In the genomic region with DNA sequence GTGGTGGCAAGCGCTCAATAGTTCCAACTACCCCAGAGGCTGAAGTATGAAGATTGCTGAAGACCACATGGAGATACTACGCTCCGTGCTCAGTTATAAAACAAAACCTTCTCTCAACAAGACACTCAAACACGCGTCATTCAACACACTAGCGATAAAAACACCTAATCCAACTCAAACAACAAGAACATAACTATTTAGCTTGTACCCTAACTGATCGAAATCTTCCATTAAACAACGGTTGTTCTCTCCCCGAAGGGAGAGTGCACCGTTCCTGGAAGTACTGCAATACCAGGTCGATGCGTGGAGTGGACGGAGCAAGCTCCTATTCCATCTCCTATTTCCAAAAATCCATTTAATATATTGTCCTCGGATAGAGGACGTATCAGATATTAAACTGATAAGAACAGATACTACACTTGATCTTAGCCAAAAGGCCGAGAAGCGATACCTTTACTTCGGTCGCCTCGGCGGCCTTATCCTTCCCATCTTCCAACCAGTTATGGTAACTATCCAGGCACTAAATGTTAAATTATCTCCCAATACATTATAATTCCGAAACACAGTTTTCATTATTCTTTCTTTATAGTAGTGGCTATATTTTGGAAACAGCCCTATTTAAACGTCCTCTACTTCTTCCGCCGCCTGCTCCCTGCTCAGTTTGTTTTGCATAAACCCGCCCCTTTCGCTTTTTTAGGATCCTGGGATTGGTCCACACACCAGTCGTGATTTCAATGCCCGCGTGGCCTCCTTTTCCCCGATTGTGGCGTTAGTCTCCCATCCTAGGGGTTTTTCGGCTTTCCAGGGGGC, we compare ENCODE assay signal across 8 cellular contexts. TPM values are rescaled to one million over a fixed set of nuclear protein-coding genes. Genes with fewer than 3 reads are reported as not detected.
A peak's percentile ranks its signal among the peaks of the same experiment; 100 is the strongest.
DNase-seq lines count a peak whose midpoint lies in the region; ATAC-seq and TF ChIP-seq lines count a peak whose summit lies in the region.

No MANE protein-coding gene starts in this region.

- H3K36me3 ChIP-seq in HUES6 (ENCODE audit: control insufficient read depth, insufficient read depth, low read length) (peaks cover 10% of the 10 kb centered on the region), OCI-LY1 (ENCODE audit: insufficient read depth, low read length) (peaks cover 12% of the 10 kb centered on the region), esophagus (ENCODE audit: control insufficient read depth in 2 of 2, insufficient read depth in 2 of 2, low read length in 1 of 2) (no peaks in the 10 kb centered on the region), mucosa of rectum (ENCODE audit: control insufficient read depth in 2 of 2, insufficient read depth in 2 of 2, low read length in 2 of 2) (peaks cover 0 to 8% of the 10 kb centered on the region in 2 donors)

- H3K9me3 ChIP-seq in HUES6 (ENCODE audit: control insufficient read depth, insufficient read depth, low read depth, low read length) (no peaks in the 10 kb centered on the region), OCI-LY1 (ENCODE audit: low read length) (no peaks in the 10 kb centered on the region), esophagus (ENCODE audit: control insufficient read depth in 2 of 2, insufficient read depth in 1 of 2, low read depth in 1 of 2, low read length in 1 of 2) (no peaks in the 10 kb centered on the region), mucosa of rectum (ENCODE audit: control insufficient read depth in 2 of 2, low read length in 2 of 2) (no peaks in the 10 kb centered on the region)

- H3K9me2 ChIP-seq in OCI-LY1 (ENCODE audit: low read depth, low read length) = no peaks in the 10 kb centered on the region

- no peak overlapping the region for H2AFZ ChIP-seq in OCI-LY1 (ENCODE audit: low read length)

- H3K27ac ChIP-seq in HUES6 (ENCODE audit: low read depth, low read length) = peak overlapping the region; percentile 99
- peak overlapping the region; percentile 95 for H3K27ac ChIP-seq in OCI-LY1 (ENCODE audit: low read depth, low read length, poor library complexity, severe bottlenecking)
- H3K27ac ChIP-seq in esophagus (ENCODE audit: low read depth in 2 of 2, low read length in 1 of 2) = peak overlapping the region; percentile 99
- peak overlapping the region; percentile 99 for H3K27ac ChIP-seq in mucosa of rectum (ENCODE audit: low read depth in 2 of 2, low read length in 2 of 2)

- H3K4me3 ChIP-seq in HUES6 (ENCODE audit: low read depth, low read length) = peak overlapping the region; percentile 55
- H3K4me3 ChIP-seq in OCI-LY1 (ENCODE audit: low read depth, low read length, poor library complexity, severe bottlenecking) = peak overlapping the region; percentile 81
- H3K4me3 ChIP-seq in esophagus (ENCODE audit: low read depth in 1 of 2, low read length in 2 of 2) = peak overlapping the region; percentile 54 to 97
- H3K4me3 ChIP-seq in mucosa of rectum (ENCODE audit: low read length in 2 of 2) = peak overlapping the region; percentile 85 to 93

- H3K79me2 ChIP-seq in OCI-LY1 (ENCODE audit: insufficient read depth, low read length) = peaks cover 18% of the 10 kb centered on the region

- H3K9ac ChIP-seq in HUES6 (ENCODE audit: low read length) (peak overlapping the region; percentile 96), OCI-LY1 (ENCODE audit: low read length) (peak overlapping the region; percentile 71), mucosa of rectum (ENCODE audit: low read depth in 1 of 2, low read length in 2 of 2) (peak overlapping the region; percentile 90 to 96)

- peaks cover 6% of the 10 kb centered on the region; the same call in 1 of the 2 replicates for H3K4me1 ChIP-seq in HUES6 (ENCODE audit: control insufficient read depth, insufficient read depth, low read length)
- peaks cover 38% of the 10 kb centered on the region for H3K4me1 ChIP-seq in OCI-LY1 (ENCODE audit: insufficient read depth, low read length, severe bottlenecking)
- peaks cover 0 to 3% of the 10 kb centered on the region in 2 donors for H3K4me1 ChIP-seq in esophagus (ENCODE audit: control insufficient read depth in 2 of 2, insufficient read depth in 2 of 2, low read length in 1 of 2)
- peaks cover 15 to 19% of the 10 kb centered on the region in 2 donors for H3K4me1 ChIP-seq in mucosa of rectum (ENCODE audit: control insufficient read depth in 2 of 2, insufficient read depth in 2 of 2, low read length in 2 of 2)

- H4K20me1 ChIP-seq in OCI-LY1 (ENCODE audit: insufficient read depth, low read length) = no peaks in the 10 kb centered on the region

- H3F3A ChIP-seq in OCI-LY1 (ENCODE audit: insufficient read depth, low read length) = no peaks in the 10 kb centered on the region

- no peak for TF ChIP-seq CTCF in OCI-LY1 (IDR thresholded peaks at IDR 0.05; ENCODE audit: low read length)

- no peaks in the 10 kb centered on the region for H3K27me3 ChIP-seq in HUES6 (ENCODE audit: control insufficient read depth, insufficient read depth, low read length)
- no peaks in the 10 kb centered on the region for H3K27me3 ChIP-seq in OCI-LY1 (ENCODE audit: insufficient read depth, low read length)
- H3K27me3 ChIP-seq in esophagus (ENCODE audit: control insufficient read depth in 1 of 2, insufficient read depth in 2 of 2, low read length in 2 of 2) = no peaks in the 10 kb centered on the region
- H3K27me3 ChIP-seq in mucosa of rectum (ENCODE audit: control insufficient read depth in 2 of 2, insufficient read depth in 2 of 2, low read length in 2 of 2) = no peaks in the 10 kb centered on the region

- DNase-seq in DMS 273 treated with DMSO at 0.1 percent for 48 hours (lab: John Stamatoyannopoulos, UW) = peak; percentile 98
- peak; percentile 66 for DNase-seq in activated T-cell treated with anti-CD3 and anti-CD28 coated beads for 1 hour (ENCODE audit: low read depth)
- DNase-seq in stimulated activated CD8-positive, alpha-beta memory T cell treated with anti-CD3 and anti-CD28 coated beads, Interleukin-7, amount 100 ng/mL, for 4 hours (ENCODE audit: low read depth in 2 of 2) = peak; percentile 66 to 78

- peak overlapping the region; percentile 76 for H3K4me2 ChIP-seq in OCI-LY1 (ENCODE audit: low read length)

- WGBS in esophagus, 2 donors = 0% methylated on average over 33 of the region's 33 CpGs

- peak; percentile 42 for ATAC-seq in GM21447 (IDR thresholded peaks at IDR 0.05; ENCODE audit: unreplicated experiment)

RNA-seq across cellular contexts. Expression of a gene that starts 2.2 kb away (rescaled TPM):
- 10 to 100 TPM; 44.0 to 44.6 TPM for polyA plus RNA-seq in esophagus

RNA-seq across cellular contexts. Expression of a gene that starts 8.9 kb away (rescaled TPM):
- polyA plus RNA-seq in esophagus = not detected

RNA-seq across cellular contexts. Expression of a gene that starts 9.7 kb away (rescaled TPM):
- polyA plus RNA-seq in esophagus = 10 to 100 TPM; 14.5 to 25.2 TPM

RNA-seq across cellular contexts. Expression of a gene that starts 36.3 kb away (rescaled TPM):
- 10 to 100 TPM; 77.9 to 84.7 TPM for polyA plus RNA-seq in esophagus

RNA-seq across cellular contexts. Expression of a gene that starts 39.1 kb away (rescaled TPM):
- polyA plus RNA-seq in esophagus = 100 to 1,000 TPM in 1 of 2 donors, 10 to 100 TPM in 1; 90.5 to 146 TPM

Comparison
In these comparisons a context has a peak if more than half of its experiments do, and no peak if none do; other contexts are left out.
1. Peak in every context shown above with its lines: DNase-seq, ATAC-seq, H3K4me3 ChIP-seq and H3K27ac ChIP-seq.